ENCODE assay signal across 7 cellular contexts in the genomic region with DNA sequence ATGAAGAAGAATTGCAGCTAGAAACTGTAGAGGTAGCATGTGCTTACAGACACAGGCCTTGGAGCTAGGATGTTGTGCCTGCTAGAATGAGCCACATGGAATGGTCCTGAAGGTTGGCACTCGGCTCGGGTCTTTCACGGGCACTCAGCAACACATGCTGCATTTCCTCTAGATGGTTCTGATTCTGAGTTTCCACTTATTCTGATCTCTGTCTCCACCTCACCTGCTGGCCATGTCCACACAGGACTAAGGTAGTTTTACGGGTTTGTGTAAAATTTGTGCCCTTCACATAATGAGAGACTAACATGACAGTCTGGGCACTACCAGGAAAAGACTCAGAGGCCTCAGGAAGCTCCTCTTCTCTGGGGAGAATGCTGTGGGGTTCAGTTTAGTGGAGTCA.
"Had no signal": no experiment of that assay in that cellular context is flagged by ENCODE, and none has a peak within 500 bp of the region (broad histone marks: within the 10 kb centered on the region; RNA-seq: fewer than 3 reads in every experiment).

No MANE protein-coding gene starts in this region.

- H3K9me3 Mint-ChIP-seq: H9 had no signal

- FAIRE-seq: H54, HTR-8/SVneo had no signal

- H3K4me3 Mint-ChIP-seq: H9 had no signal

- DNase-seq: GOT3, H9, HCEC 1CT, IMR-90, KBM-7 had no signal
